ENCODE assay signal across 1 cellular context in the genomic region with DNA sequence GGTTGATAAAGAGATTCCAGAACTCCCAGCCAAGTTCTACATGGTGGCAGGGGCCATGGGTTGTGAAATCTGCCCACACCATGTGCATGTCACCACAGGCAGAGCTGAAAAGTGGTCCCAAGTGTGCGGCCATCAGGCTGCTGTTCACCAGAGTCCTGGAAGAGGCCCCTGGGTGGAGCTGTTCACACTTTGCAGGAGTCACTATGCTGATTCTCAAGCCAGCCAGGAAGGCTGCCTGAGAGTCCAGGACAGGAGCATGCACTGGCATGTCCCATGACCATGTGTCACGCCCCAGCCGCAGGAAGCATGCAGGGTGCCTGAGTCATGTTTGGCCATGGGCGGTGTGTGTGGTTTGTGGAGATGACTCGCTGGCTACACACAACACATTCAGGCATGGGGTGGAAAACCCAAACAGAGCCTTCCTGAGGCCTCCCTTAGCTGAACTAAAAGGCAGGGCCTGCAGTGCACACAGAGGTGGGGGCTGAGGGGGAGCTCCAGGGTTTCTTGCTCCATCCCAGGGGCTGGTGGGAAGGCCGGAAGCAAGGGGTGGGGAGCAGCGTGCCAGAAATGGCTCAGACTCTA.
A peak's percentile ranks its signal among the peaks of the same experiment; 100 is the strongest.
TF ChIP-seq lines count a peak whose summit lies in the region.

No MANE protein-coding gene starts in this region.

TF ChIP-seq in GM12878, 131 proteins besides CTCF, POLR2A, EP300 and RAD21 (continued from another document):
- TF ChIP-seq, protein P1, sequence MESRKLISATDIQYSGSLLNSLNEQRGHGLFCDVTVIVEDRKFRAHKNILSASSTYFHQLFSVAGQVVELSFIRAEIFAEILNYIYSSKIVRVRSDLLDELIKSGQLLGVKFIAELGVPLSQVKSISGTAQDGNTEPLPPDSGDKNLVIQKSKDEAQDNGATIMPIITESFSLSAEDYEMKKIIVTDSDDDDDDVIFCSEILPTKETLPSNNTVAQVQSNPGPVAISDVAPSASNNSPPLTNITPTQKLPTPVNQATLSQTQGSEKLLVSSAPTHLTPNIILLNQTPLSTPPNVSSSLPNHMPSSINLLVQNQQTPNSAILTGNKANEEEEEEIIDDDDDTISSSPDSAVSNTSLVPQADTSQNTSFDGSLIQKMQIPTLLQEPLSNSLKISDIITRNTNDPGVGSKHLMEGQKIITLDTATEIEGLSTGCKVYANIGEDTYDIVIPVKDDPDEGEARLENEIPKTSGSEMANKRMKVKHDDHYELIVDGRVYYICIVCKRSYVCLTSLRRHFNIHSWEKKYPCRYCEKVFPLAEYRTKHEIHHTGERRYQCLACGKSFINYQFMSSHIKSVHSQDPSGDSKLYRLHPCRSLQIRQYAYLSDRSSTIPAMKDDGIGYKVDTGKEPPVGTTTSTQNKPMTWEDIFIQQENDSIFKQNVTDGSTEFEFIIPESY (IDR thresholded peaks at IDR 0.05): no peak
- TF ChIP-seq PAX5 (IDR thresholded peaks at IDR 0.05; ENCODE audit: borderline replicate concordance, low read depth, low read length): peak; percentile 68; the same call in 1 of the 2 replicates
- no peak for TF ChIP-seq ZNF274 (IDR thresholded peaks at IDR 0.05; ENCODE audit: insufficient read depth, insufficient read length)
- TF ChIP-seq SIX5 (IDR thresholded peaks at IDR 0.05; ENCODE audit: low read depth, low read length, severe bottlenecking): no peak
- TF ChIP-seq, protein P2, sequence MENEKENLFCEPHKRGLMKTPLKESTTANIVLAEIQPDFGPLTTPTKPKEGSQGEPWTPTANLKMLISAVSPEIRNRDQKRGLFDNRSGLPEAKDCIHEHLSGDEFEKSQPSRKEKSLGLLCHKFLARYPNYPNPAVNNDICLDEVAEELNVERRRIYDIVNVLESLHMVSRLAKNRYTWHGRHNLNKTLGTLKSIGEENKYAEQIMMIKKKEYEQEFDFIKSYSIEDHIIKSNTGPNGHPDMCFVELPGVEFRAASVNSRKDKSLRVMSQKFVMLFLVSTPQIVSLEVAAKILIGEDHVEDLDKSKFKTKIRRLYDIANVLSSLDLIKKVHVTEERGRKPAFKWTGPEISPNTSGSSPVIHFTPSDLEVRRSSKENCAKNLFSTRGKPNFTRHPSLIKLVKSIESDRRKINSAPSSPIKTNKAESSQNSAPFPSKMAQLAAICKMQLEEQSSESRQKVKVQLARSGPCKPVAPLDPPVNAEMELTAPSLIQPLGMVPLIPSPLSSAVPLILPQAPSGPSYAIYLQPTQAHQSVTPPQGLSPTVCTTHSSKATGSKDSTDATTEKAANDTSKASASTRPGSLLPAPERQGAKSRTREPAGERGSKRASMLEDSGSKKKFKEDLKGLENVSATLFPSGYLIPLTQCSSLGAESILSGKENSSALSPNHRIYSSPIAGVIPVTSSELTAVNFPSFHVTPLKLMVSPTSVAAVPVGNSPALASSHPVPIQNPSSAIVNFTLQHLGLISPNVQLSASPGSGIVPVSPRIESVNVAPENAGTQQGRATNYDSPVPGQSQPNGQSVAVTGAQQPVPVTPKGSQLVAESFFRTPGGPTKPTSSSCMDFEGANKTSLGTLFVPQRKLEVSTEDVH (IDR thresholded peaks at IDR 0.05; ENCODE audit: low read depth, partially characterized antibody): no peak
- TF ChIP-seq ZNF24 (IDR thresholded peaks at IDR 0.05): no peak
- no peak for TF ChIP-seq TARDBP (IDR thresholded peaks at IDR 0.05; ENCODE audit: borderline replicate concordance)
- TF ChIP-seq, protein P3, sequence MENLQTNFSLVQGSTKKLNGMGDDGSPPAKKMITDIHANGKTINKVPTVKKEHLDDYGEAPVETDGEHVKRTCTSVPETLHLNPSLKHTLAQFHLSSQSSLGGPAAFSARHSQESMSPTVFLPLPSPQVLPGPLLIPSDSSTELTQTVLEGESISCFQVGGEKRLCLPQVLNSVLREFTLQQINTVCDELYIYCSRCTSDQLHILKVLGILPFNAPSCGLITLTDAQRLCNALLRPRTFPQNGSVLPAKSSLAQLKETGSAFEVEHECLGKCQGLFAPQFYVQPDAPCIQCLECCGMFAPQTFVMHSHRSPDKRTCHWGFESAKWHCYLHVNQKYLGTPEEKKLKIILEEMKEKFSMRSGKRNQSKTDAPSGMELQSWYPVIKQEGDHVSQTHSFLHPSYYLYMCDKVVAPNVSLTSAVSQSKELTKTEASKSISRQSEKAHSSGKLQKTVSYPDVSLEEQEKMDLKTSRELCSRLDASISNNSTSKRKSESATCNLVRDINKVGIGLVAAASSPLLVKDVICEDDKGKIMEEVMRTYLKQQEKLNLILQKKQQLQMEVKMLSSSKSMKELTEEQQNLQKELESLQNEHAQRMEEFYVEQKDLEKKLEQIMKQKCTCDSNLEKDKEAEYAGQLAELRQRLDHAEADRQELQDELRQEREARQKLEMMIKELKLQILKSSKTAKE (IDR thresholded peaks at IDR 0.05; ENCODE audit: low read depth, poor library complexity, severe bottlenecking): no peak
- TF ChIP-seq HDGF (IDR thresholded peaks at IDR 0.05): no peak
- TF ChIP-seq BCL11A (IDR thresholded peaks at IDR 0.05; ENCODE audit: low read depth, low read length): no peak
- TF ChIP-seq STAT3 (IDR thresholded peaks at IDR 0.05; ENCODE audit: low read depth, low read length): no peak
- TF ChIP-seq MEF2B (IDR thresholded peaks at IDR 0.05; ENCODE audit: partially characterized antibody, poor library complexity, severe bottlenecking): no peak
- TF ChIP-seq CREB1 (IDR thresholded peaks at IDR 0.05; ENCODE audit: low read depth): peak; percentile 59
- TF ChIP-seq, protein P4, sequence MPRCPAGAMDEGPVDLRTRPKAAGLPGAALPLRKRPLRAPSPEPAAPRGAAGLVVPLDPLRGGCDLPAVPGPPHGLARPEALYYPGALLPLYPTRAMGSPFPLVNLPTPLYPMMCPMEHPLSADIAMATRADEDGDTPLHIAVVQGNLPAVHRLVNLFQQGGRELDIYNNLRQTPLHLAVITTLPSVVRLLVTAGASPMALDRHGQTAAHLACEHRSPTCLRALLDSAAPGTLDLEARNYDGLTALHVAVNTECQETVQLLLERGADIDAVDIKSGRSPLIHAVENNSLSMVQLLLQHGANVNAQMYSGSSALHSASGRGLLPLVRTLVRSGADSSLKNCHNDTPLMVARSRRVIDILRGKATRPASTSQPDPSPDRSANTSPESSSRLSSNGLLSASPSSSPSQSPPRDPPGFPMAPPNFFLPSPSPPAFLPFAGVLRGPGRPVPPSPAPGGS (IDR thresholded peaks at IDR 0.05; ENCODE audit: borderline replicate concordance, insufficient read depth, low read depth, low read length, poor library complexity, severe bottlenecking): peak; percentile 71
- TF ChIP-seq, protein P5, sequence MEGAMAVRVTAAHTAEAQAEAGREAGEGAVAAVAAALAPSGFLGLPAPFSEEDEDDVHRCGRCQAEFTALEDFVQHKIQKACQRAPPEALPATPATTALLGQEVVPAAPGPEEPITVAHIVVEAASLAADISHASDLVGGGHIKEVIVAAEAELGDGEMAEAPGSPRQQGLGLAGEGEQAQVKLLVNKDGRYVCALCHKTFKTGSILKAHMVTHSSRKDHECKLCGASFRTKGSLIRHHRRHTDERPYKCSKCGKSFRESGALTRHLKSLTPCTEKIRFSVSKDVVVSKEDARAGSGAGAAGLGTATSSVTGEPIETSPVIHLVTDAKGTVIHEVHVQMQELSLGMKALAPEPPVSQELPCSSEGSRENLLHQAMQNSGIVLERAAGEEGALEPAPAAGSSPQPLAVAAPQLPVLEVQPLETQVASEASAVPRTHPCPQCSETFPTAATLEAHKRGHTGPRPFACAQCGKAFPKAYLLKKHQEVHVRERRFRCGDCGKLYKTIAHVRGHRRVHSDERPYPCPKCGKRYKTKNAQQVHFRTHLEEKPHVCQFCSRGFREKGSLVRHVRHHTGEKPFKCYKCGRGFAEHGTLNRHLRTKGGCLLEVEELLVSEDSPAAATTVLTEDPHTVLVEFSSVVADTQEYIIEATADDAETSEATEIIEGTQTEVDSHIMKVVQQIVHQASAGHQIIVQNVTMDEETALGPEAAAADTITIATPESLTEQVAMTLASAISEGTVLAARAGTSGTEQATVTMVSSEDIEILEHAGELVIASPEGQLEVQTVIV (IDR thresholded peaks at IDR 0.05; ENCODE audit: borderline replicate concordance, partially characterized antibody): no peak
- no peak for TF ChIP-seq SPI1 (IDR thresholded peaks at IDR 0.05; ENCODE audit: borderline replicate concordance, insufficient read depth, low read depth, low read length)
- no peak for TF ChIP-seq MYC (IDR thresholded peaks at IDR 0.05; ENCODE audit: insufficient read depth, insufficient read length, insufficient replicate concordance, low read length, severe bottlenecking)
